ENCODE assay signal across 18 cellular contexts in genomic region chr1:246876423-246876822, GRCh38. TPM values are rescaled to one million over a fixed set of nuclear protein-coding genes. Genes with fewer than 3 reads are reported as not detected.
DNase-seq lines count a peak whose midpoint lies in the region; ATAC-seq, FAIRE-seq and TF ChIP-seq lines count a peak whose summit lies in the region.
"Had no signal": no experiment of that assay in that cellular context is flagged by ENCODE, and none has a peak within 500 bp of the region (broad histone marks: within the 10 kb centered on the region; RNA-seq: fewer than 3 reads in every experiment).

No MANE protein-coding gene starts in this region.

- H3K9me3 ChIP-seq in small intestine (ENCODE audit: control insufficient read depth, low read depth): no peaks in the 10 kb centered on the region
- H3K9me3 ChIP-seq: A549, HAP-1 had no signal

- no peak for ATAC-seq in HG02642 (IDR thresholded peaks at IDR 0.05; ENCODE audit: poor library complexity, unreplicated experiment)
- no peak for ATAC-seq in GM21619 (IDR thresholded peaks at IDR 0.05; ENCODE audit: unreplicated experiment)
- ATAC-seq: A549; CD8-positive, alpha-beta T cell had no signal

- peak overlapping the region; percentile 41 for H3K27ac Mint-ChIP-seq in activated naive CD4-positive, alpha-beta T cell treated with anti-CD3 and anti-CD28 coated beads, Interleukin-2, amount 50 U/mL, for 24 hours
- H3K27ac Mint-ChIP-seq in IgD-negative memory B cell (peak overlapping the region in 2 of 3 donors; percentile 49 to 73), endothelial cell (ENCODE audit: unreplicated experiment) (no peak overlapping the region)
- H3K27ac Mint-ChIP-seq: CD14-positive monocyte; CD8-positive, alpha-beta T cell had no signal

- no peak for FAIRE-seq in small intestine (lab: Jason Lieb, UNC)
- FAIRE-seq: A549, GM12892, GM19239, H1 had no signal

- TF ChIP-seq CTCF in endothelial cell (IDR thresholded peaks at IDR 0.05; ENCODE audit: unreplicated experiment): no peak

- H3K9me3 Mint-ChIP-seq in activated naive CD4-positive, alpha-beta T cell treated with anti-CD3 and anti-CD28 coated beads, Interleukin-2, amount 50 U/mL, for 24 hours: no peaks in the 10 kb centered on the region
- H3K9me3 Mint-ChIP-seq in IgD-negative memory B cell (no peaks in the 10 kb centered on the region), endothelial cell (ENCODE audit: unreplicated experiment) (no peaks in the 10 kb centered on the region)
- H3K9me3 Mint-ChIP-seq: CD14-positive monocyte; CD8-positive, alpha-beta T cell had no signal

- peaks cover 7 to 12% of the 10 kb centered on the region in 2 donors for H3K36me3 ChIP-seq in small intestine (ENCODE audit: control insufficient read depth in 2 of 2, insufficient read depth in 2 of 2, low read length in 2 of 2)

- no peak overlapping the region for H3K4me3 Mint-ChIP-seq in activated naive CD4-positive, alpha-beta T cell treated with anti-CD3 and anti-CD28 coated beads, Interleukin-2, amount 50 U/mL, for 24 hours
- no peak overlapping the region for H3K4me3 Mint-ChIP-seq in IgD-negative memory B cell
- peak overlapping the region; percentile 22 for H3K4me3 Mint-ChIP-seq in endothelial cell (ENCODE audit: unreplicated experiment)
- H3K4me3 Mint-ChIP-seq: CD14-positive monocyte; CD8-positive, alpha-beta T cell had no signal

- H3K4me1 Mint-ChIP-seq in activated naive CD4-positive, alpha-beta T cell treated with anti-CD3 and anti-CD28 coated beads, Interleukin-2, amount 50 U/mL, for 24 hours: peaks cover 38% of the 10 kb centered on the region
- H3K4me1 Mint-ChIP-seq in IgD-negative memory B cell (peaks cover 0 to 2% (median 0%) of the 10 kb centered on the region in 3 donors), endothelial cell (ENCODE audit: unreplicated experiment) (no peaks in the 10 kb centered on the region)
- H3K4me1 Mint-ChIP-seq: CD14-positive monocyte had no signal

- no peak overlapping the region for H3K4me3 ChIP-seq in small intestine (ENCODE audit: low read depth in 1 of 2, low read length in 2 of 2)
- H3K4me3 ChIP-seq: A549, HAP-1 had no signal

- DNase-seq in activated naive CD4-positive, alpha-beta T cell treated with Interleukin-2 at 50 U/mL for 16 hours: no peak
- DNase-seq in endothelial cell (ENCODE audit: low spot score): no peak
- peak; percentile 60 for DNase-seq in small intestine
- DNase-seq: CD8-positive, alpha-beta T cell; COR-L47; DND-41; GDM1; IMR-90 had no signal

- H3K27ac ChIP-seq in small intestine (ENCODE audit: low read depth in 1 of 2, low read length in 1 of 2): no peak overlapping the region
- H3K27ac ChIP-seq: A549 had no signal

- WGBS in small intestine, 3 donors: 71 to 91% (median 81%) methylated on average over 3 of the region's 3 CpGs

- peaks cover 28% of the 10 kb centered on the region for H3K36me3 Mint-ChIP-seq in activated naive CD4-positive, alpha-beta T cell treated with anti-CD3 and anti-CD28 coated beads, Interleukin-2, amount 50 U/mL, for 24 hours
- H3K36me3 Mint-ChIP-seq in IgD-negative memory B cell: peaks cover 5% of the 10 kb centered on the region
- peaks cover 20% of the 10 kb centered on the region for H3K36me3 Mint-ChIP-seq in endothelial cell (ENCODE audit: low read depth, unreplicated experiment)

- no peaks in the 10 kb centered on the region for H3K27me3 Mint-ChIP-seq in activated naive CD4-positive, alpha-beta T cell treated with anti-CD3 and anti-CD28 coated beads, Interleukin-2, amount 50 U/mL, for 24 hours
- H3K27me3 Mint-ChIP-seq in IgD-negative memory B cell (no peaks in the 10 kb centered on the region), endothelial cell (ENCODE audit: unreplicated experiment) (peaks cover 1% of the 10 kb centered on the region)

- no peaks in the 10 kb centered on the region for H3K27me3 ChIP-seq in small intestine (ENCODE audit: control insufficient read depth in 2 of 2, insufficient read depth in 2 of 2, low read length in 2 of 2)

- no peaks in the 10 kb centered on the region for H3K4me1 ChIP-seq in small intestine (ENCODE audit: control insufficient read depth in 2 of 2, insufficient read depth in 1 of 2, low read depth in 1 of 2, low read length in 1 of 2)
- H3K4me1 ChIP-seq: HAP-1 had no signal

RNA-seq across cellular contexts. Expression of gene AHCTF1, which starts 55.3 kb away (rescaled TPM):
- 16.0 TPM for polyA plus RNA-seq in IgD-negative memory B cell
- 20.2 TPM for total RNA-seq in endothelial cell (ENCODE audit: unreplicated experiment)
- 1 to 10 TPM; 6.2 to 9.0 (median 8.1) TPM for polyA plus RNA-seq in small intestine
